Comparison of ENCODE assay signal across 21 cellular contexts in the genomic region with DNA sequence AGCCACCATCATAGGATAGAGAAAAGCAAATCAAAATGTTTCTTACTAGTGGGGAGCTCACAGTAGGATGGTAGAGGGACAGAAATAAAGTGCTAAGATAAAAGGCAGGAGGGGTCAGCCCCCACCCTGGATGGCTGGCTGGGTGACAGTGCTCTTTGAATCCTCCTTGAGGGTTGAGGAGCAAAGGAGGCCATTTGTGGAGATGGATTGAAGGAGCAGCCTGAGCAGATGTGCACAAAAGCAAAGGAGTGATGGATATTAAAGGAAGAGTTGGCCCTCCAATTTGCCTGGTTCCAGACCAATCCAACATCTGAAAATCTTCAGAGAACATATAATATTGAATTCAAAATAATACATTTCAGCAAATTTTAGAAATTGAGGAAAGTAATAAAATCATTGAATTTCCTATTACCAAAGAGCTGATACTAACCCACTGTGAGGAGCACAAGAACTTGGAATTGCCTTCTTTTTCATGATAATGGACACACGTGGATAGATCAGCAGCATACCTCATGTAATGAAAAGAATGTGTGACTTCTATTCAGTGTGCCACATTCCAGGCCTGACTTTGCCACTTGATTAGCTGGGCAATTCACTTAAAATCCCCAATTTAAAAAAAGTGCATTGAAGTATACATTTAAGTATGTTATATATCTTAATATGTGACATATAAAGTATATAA.
A peak's percentile ranks its signal among the peaks of the same experiment; 100 is the strongest.
DNase-seq lines count a peak whose midpoint lies in the region; ATAC-seq and TF ChIP-seq lines count a peak whose summit lies in the region.
"Had no signal": no experiment of that assay in that cellular context is flagged by ENCODE, and none has a peak within 500 bp of the region (broad histone marks: within the 10 kb centered on the region; RNA-seq: fewer than 3 reads in every experiment).

No MANE protein-coding gene starts in this region.

- peak overlapping the region; percentile 90 to 97 (median 96) for H3K27ac Mint-ChIP-seq in H9
- peak overlapping the region; percentile 93 for H3K27ac Mint-ChIP-seq in WTC11
- no peak overlapping the region for H3K27ac Mint-ChIP-seq in HFFc6
- H3K27ac Mint-ChIP-seq: CD4-positive, CD25-positive, alpha-beta regulatory T cell; IgD-negative memory B cell had no signal

- H2AK5ac ChIP-seq in H9 (ENCODE audit: insufficient read length, low read length) (no peak overlapping the region), mesendoderm (ENCODE audit: low read length) (no peak overlapping the region)

- H3K79me2 ChIP-seq in H9 (ENCODE audit: insufficient read depth, low read length), result no peaks in the 10 kb centered on the region; the same call in 1 of the 2 replicates
- no peaks in the 10 kb centered on the region for H3K79me2 ChIP-seq in mesendoderm (ENCODE audit: control insufficient read depth, insufficient read depth, low read length)

- DNase-seq in H9, result no peak
- DNase-seq in WTC11 (ENCODE audit: low spot score), result no peak
- DNase-seq in iPS DF 4.7 (ENCODE audit: extremely low read depth, low spot score), result peak; percentile 75
- peak; percentile 67 for DNase-seq in mesendoderm
- DNase-seq in NCI-H748 treated with DMSO at 0.1 percent for 48 hours (lab: John Stamatoyannopoulos, UW), result no peak
- no peak for DNase-seq in mucosa of descending colon
- no peak for DNase-seq in breast epithelium (ENCODE audit: low spot score in 2 of 2)
- no peak for DNase-seq in HFFc6
- DNase-seq: CD4-positive, CD25-positive, alpha-beta regulatory T cell; DMS53; GDM1; H7; MM.1S; NCI-H2029 treated with DMSO at 0.1 percent for 48 hours; NCI-H526 treated with DMSO at 0.1 percent for 48 hours; SHP77 had no signal

- H3K4me3 Mint-ChIP-seq in H9, result peak overlapping the region in 1 of 2 experiments; percentile 64; a peak in 4 of 5 replicates
- H3K4me3 Mint-ChIP-seq in WTC11, result peak overlapping the region; percentile 32
- H3K4me3 Mint-ChIP-seq in HFFc6, result no peak overlapping the region
- H3K4me3 Mint-ChIP-seq: CD4-positive, CD25-positive, alpha-beta regulatory T cell; IgD-negative memory B cell had no signal

- ATAC-seq in WTC11 (peak; percentile 96), mucosa of descending colon (no peak)
- ATAC-seq: Panc1 had no signal

- H3K4ac ChIP-seq in H9 (ENCODE audit: low read depth, low read length) (no peak overlapping the region), mesendoderm (ENCODE audit: low read depth, low read length) (no peak overlapping the region)

- no CpG with 5 or more reads among the region's 1 CpG for WGBS in H9 (ENCODE audit: extremely low coverage, insufficient read length, low lambda C conversion rate)
- WGBS in mesendoderm (ENCODE audit: extremely low coverage, insufficient coverage, low lambda C conversion rate), result no CpG with 5 or more reads among the region's 1 CpG

- H3K14ac ChIP-seq in H9 (ENCODE audit: insufficient read depth, low read length), result no peak overlapping the region

- H4K91ac ChIP-seq in H9 (ENCODE audit: insufficient read length, low read depth, low read length), result no peak overlapping the region

- POLR2A ChIA-PET in WTC11 (lab: Charles Lee), result no interaction called here

- no peaks in the 10 kb centered on the region for H4K20me1 ChIP-seq in H9 (ENCODE audit: control insufficient read depth, insufficient read depth, insufficient read length)
- H4K20me1 ChIP-seq: BLaER1 had no signal

- no peak for TF ChIP-seq CTCF in H9 (conservative IDR thresholded peaks at IDR 0.05)
- no peak for TF ChIP-seq CTCF in WTC11 (IDR thresholded peaks at IDR 0.05)
- no peak for TF ChIP-seq CTCF in mucosa of descending colon (IDR thresholded peaks at IDR 0.05)
- no peak for TF ChIP-seq CTCF in breast epithelium (IDR thresholded peaks at IDR 0.05)
- TF ChIP-seq CTCF in HFFc6 (IDR thresholded peaks at IDR 0.05), result no peak

- H3K9me3 Mint-ChIP-seq in H9, result peaks cover 3 to 9% of the 10 kb centered on the region in 2 experiments; a peak in 4 of 5 replicates
- H3K9me3 Mint-ChIP-seq in WTC11, result peaks cover 3% of the 10 kb centered on the region
- H3K9me3 Mint-ChIP-seq in HFFc6, result peaks cover 12% of the 10 kb centered on the region

- H3K36me3 ChIP-seq in mesendoderm (ENCODE audit: control insufficient read depth, insufficient read depth, low read length), result no peaks in the 10 kb centered on the region
- no peaks in the 10 kb centered on the region for H3K36me3 ChIP-seq in mucosa of descending colon (ENCODE audit: low read depth)
- H3K36me3 ChIP-seq in breast epithelium, result no peaks in the 10 kb centered on the region
- H3K36me3 ChIP-seq: BLaER1 had no signal

- H3K4me2 ChIP-seq in H9 (ENCODE audit: insufficient read depth, insufficient read length, low read length), result no peak overlapping the region
- H3K4me2 ChIP-seq in mesendoderm (ENCODE audit: low read length), result no peak overlapping the region
- H3K4me2 ChIP-seq: BLaER1, KMS-11 had no signal

- H4K5ac ChIP-seq in H9 (ENCODE audit: insufficient read length, low read depth, low read length) (no peak overlapping the region), mesendoderm (ENCODE audit: low read length) (no peak overlapping the region)

- H3K36me3 Mint-ChIP-seq in H9 (ENCODE audit: insufficient read depth in 1 of 3, low read depth in 3 of 3) (peaks cover 3 to 7% (median 3%) of the 10 kb centered on the region in 3 experiments; a peak in 6 of 7 replicates), WTC11 (peaks cover 3% of the 10 kb centered on the region), HFFc6 (ENCODE audit: low read depth) (no peaks in the 10 kb centered on the region)
- H3K36me3 Mint-ChIP-seq: CD4-positive, CD25-positive, alpha-beta regulatory T cell; IgD-negative memory B cell had no signal

- H2BK15ac ChIP-seq in H9 (ENCODE audit: low read depth, low read length), result no peak overlapping the region
- no peak overlapping the region for H2BK15ac ChIP-seq in mesendoderm (replicated peaks; ENCODE audit: low read depth)

- H3K27me3 Mint-ChIP-seq in H9 (ENCODE audit: low read depth), result no peaks in the 10 kb centered on the region
- H3K27me3 Mint-ChIP-seq in WTC11 (ENCODE audit: low read depth), result no peaks in the 10 kb centered on the region
- no peaks in the 10 kb centered on the region for H3K27me3 Mint-ChIP-seq in HFFc6 (ENCODE audit: insufficient read depth)
- H3K27me3 Mint-ChIP-seq: CD4-positive, CD25-positive, alpha-beta regulatory T cell; IgD-negative memory B cell had no signal

- CTCF ChIA-PET in WTC11 (lab: Charles Lee), result interaction anchor here (0.9 to 1.8 kb wide), 3 partner anchors 171 to 375 kb away, joined by 3 to 5 read pairs (median 5); no protein-coding TSS in a partner anchor

- H4K8ac ChIP-seq in H9 (replicated peaks; ENCODE audit: insufficient read length, low read depth, low read length) (no peak overlapping the region), mesendoderm (ENCODE audit: low read depth, low read length) (no peak overlapping the region)

- no peak overlapping the region for H2AFZ ChIP-seq in H9 (ENCODE audit: low read length)

- no peak overlapping the region for H2BK120ac ChIP-seq in H9 (ENCODE audit: low read depth, low read length, poor library complexity, severe bottlenecking)
- H2BK120ac ChIP-seq in mesendoderm (ENCODE audit: low read depth, low read length), result no peak overlapping the region

- no peak overlapping the region for H3K18ac ChIP-seq in H9 (ENCODE audit: insufficient read length, low read depth, low read length)
- no peak overlapping the region for H3K18ac ChIP-seq in mesendoderm (ENCODE audit: low read length)

- H3K4me1 ChIP-seq in H9 (ENCODE audit: insufficient read depth, low read length) (peaks cover 12% of the 10 kb centered on the region), mesendoderm (ENCODE audit: control insufficient read depth, low read depth, low read length) (peaks cover 2% of the 10 kb centered on the region), mucosa of descending colon (ENCODE audit: low read depth) (no peaks in the 10 kb centered on the region), breast epithelium (no peaks in the 10 kb centered on the region)
- H3K4me1 ChIP-seq: BLaER1 had no signal

- H3K23ac ChIP-seq in H9 (ENCODE audit: insufficient read length, low read depth, low read length) (no peak overlapping the region), mesendoderm (ENCODE audit: low read length) (no peak overlapping the region)

- peak overlapping the region; percentile 69 for H2BK12ac ChIP-seq in H9 (ENCODE audit: insufficient read length, low read depth, low read length)

- intact Hi-C loops in mucosa of descending colon (cut with DNase I, micrococcal nuclease), result no loop called here
- intact Hi-C loops in breast epithelium (cut with DNase I; ENCODE audit: low total_unique reads), result loop anchor here (5.0 kb wide), 1 partner anchor 234 kb away; no protein-coding TSS in a partner anchor

- H3K4me1 Mint-ChIP-seq in H9, result peaks cover 46 to 47% of the 10 kb centered on the region in 2 experiments
- peaks cover 48% of the 10 kb centered on the region for H3K4me1 Mint-ChIP-seq in WTC11
- no peaks in the 10 kb centered on the region for H3K4me1 Mint-ChIP-seq in HFFc6 (ENCODE audit: low read depth)
- H3K4me1 Mint-ChIP-seq: CD4-positive, CD25-positive, alpha-beta regulatory T cell; IgD-negative memory B cell had no signal

- H3K56ac ChIP-seq in H9 (ENCODE audit: insufficient read length, low read depth, low read length) (no peak overlapping the region), mesendoderm (ENCODE audit: low read length) (no peak overlapping the region)

- H3K27ac ChIP-seq in H9 (ENCODE audit: insufficient read length, low read depth, low read length) (peak overlapping the region; percentile 59), mesendoderm (ENCODE audit: low read depth, low read length) (no peak overlapping the region), breast epithelium (no peak overlapping the region)
- H3K27ac ChIP-seq: BLaER1, KMS-11, RWPE1 had no signal

- H3K79me1 ChIP-seq in H9 (ENCODE audit: insufficient read depth, low read depth, low read length, poor library complexity, severe bottlenecking), result no peaks in the 10 kb centered on the region
- no peaks in the 10 kb centered on the region for H3K79me1 ChIP-seq in mesendoderm (ENCODE audit: low read length)

- no peak for TF ChIP-seq POLR2A in breast epithelium (IDR thresholded peaks at IDR 0.05)

- no peak overlapping the region for H2BK20ac ChIP-seq in H9 (ENCODE audit: low read depth, low read length, poor library complexity, severe bottlenecking)

- no peaks in the 10 kb centered on the region for H3K27me3 ChIP-seq in H9 (ENCODE audit: insufficient read depth, low read length)
- H3K27me3 ChIP-seq in mesendoderm (ENCODE audit: insufficient read depth, low read length, poor library complexity), result no peaks in the 10 kb centered on the region
- H3K27me3 ChIP-seq in breast epithelium, result no peaks in the 10 kb centered on the region
- H3K27me3 ChIP-seq: BLaER1 had no signal

- H3K9me3 ChIP-seq in H9 (ENCODE audit: control insufficient read depth, low read depth, low read length), result no peaks in the 10 kb centered on the region
- no peaks in the 10 kb centered on the region for H3K9me3 ChIP-seq in mucosa of descending colon
- H3K9me3 ChIP-seq in breast epithelium, result no peaks in the 10 kb centered on the region
- H3K9me3 ChIP-seq: BLaER1 had no signal

- H3K9ac ChIP-seq in H9 (ENCODE audit: extremely low read depth, insufficient read length, low read length), result no peak overlapping the region
- no peak overlapping the region for H3K9ac ChIP-seq in mesendoderm (ENCODE audit: low read length)
- H3K9ac ChIP-seq: BLaER1, KMS-11 had no signal

- H3K4me3 ChIP-seq in mesendoderm (ENCODE audit: low read length) (no peak overlapping the region), mucosa of descending colon (no peak overlapping the region), breast epithelium (no peak overlapping the region)
- H3K4me3 ChIP-seq: BLaER1 had no signal

- H3T11ph ChIP-seq in H9 (ENCODE audit: low read length), result no peak overlapping the region

- H3K23me2 ChIP-seq in H9 (ENCODE audit: insufficient read length, low read depth, low read length, poor library complexity, severe bottlenecking), result no peaks in the 10 kb centered on the region

- H2BK5ac ChIP-seq in H9 (ENCODE audit: insufficient read length, low read length) (no peak overlapping the region), mesendoderm (ENCODE audit: low read length) (no peak overlapping the region)

Comparison
In these comparisons a context has a peak if more than half of its experiments do, and no peak if none do; other contexts are left out.
1. DNase-seq: peak in iPS DF 4.7 (single experiment) and mesendoderm (single experiment); none in H9 (single experiment), WTC11 (single experiment), NCI-H748 treated with DMSO at 0.1 percent for 48 hours (single experiment), mucosa of descending colon (0 of 3), breast epithelium (0 of 2) and HFFc6 (single experiment).